In the genomic region with DNA sequence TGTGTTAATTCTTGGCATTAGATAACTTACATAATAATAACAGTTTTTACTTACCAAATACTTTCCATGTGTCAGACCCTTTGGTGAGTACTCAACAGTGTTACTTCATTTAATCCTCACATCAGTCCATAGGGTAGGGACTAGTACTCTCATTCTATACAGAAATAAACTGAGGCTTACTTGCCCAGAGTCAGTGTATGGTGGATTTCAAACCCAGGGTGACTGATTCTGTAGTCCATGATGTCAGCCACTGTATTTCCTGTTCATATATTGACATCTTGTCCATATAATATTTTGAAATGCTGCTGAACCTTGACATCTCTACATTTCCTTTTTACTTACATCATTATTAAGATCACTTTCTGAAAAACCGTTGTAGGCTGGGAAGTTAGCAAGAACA, we compare ENCODE assay signal across 24 cellular contexts. TPM values are rescaled to one million over a fixed set of nuclear protein-coding genes. Genes with fewer than 3 reads are reported as not detected.
A peak's percentile ranks its signal among the peaks of the same experiment; 100 is the strongest.
DNase-seq lines count a peak whose midpoint lies in the region; ATAC-seq, FAIRE-seq and TF ChIP-seq lines count a peak whose summit lies in the region.
"Had no signal": no experiment of that assay in that cellular context is flagged by ENCODE, and none has a peak within 500 bp of the region (broad histone marks: within the 10 kb centered on the region; RNA-seq: fewer than 3 reads in every experiment).

No MANE protein-coding gene starts in this region.

- H3K4me3 ChIP-seq in CD8-positive, alpha-beta T cell (ENCODE audit: low read depth, low read length) = no peak overlapping the region
- H3K4me3 ChIP-seq in Panc1 (ENCODE audit: low read depth in 2 of 2, low read length in 2 of 2) (no peak overlapping the region), GM12878 (no peak overlapping the region)
- H3K4me3 ChIP-seq: A549, GM23248 had no signal

- intact Hi-C loops in CD8-positive, alpha-beta T cell (cut with DNase I, micrococcal nuclease) = no loop called here
- intact Hi-C loops in Panc1 (cut with micrococcal nuclease; ENCODE audit: unreplicated experiment) = no loop called here
- intact Hi-C loops in GM12878 (cut with micrococcal nuclease; ENCODE audit: unreplicated experiment) = no loop called here
- intact Hi-C loops in left colon (cut with DNase I, micrococcal nuclease) = no loop called here

- H3K9me3 ChIP-seq in CD8-positive, alpha-beta T cell (ENCODE audit: low read length) = no peaks in the 10 kb centered on the region
- H3K9me3 ChIP-seq in Panc1 (ENCODE audit: control insufficient read depth, insufficient read depth, low read depth, low read length) (no peaks in the 10 kb centered on the region), GM12878 (replicated peaks; ENCODE audit: control insufficient read depth, insufficient read depth, low read length) (no peaks in the 10 kb centered on the region)
- H3K9me3 ChIP-seq: A549, BE2C had no signal

- SMC1A ChIA-PET in GM12878 (lab: Charles Lee; ENCODE audit: uncharacterized antibody, unreplicated experiment) = no interaction called here

- 43% methylated on average over 1 of the region's 1 CpG for WGBS in GM12878 (ENCODE audit: insufficient coverage, insufficient replicate concordance, low lambda C conversion rate, missing lambda C conversion rate)

- peak in 1 of 2 donors; percentile 47 for ATAC-seq in activated T-cell treated with anti-CD3 and anti-CD28 coated beads, Interleukin-2, amount 50 U/mL, for 72 hours (replicated peaks in 1 of 2)
- no peak for ATAC-seq in CD8-positive, alpha-beta T cell
- ATAC-seq in Panc1 (no peak), GM12878 (no peak), left colon (no peak)
- ATAC-seq: A549 had no signal

- no peaks in the 10 kb centered on the region for H3K27me3 ChIP-seq in CD8-positive, alpha-beta T cell (ENCODE audit: insufficient read depth, low read length)
- H3K27me3 ChIP-seq in Panc1 (ENCODE audit: control insufficient read depth, insufficient read depth, low read length) (no peaks in the 10 kb centered on the region), GM12878 (replicated peaks in 1 of 2; ENCODE audit: control insufficient read depth in 2 of 2, insufficient read depth in 2 of 2, low read length in 1 of 2) (no peaks in the 10 kb centered on the region)
- H3K27me3 ChIP-seq: BE2C had no signal

- peak overlapping the region; percentile 94 for H3K27ac Mint-ChIP-seq in activated T-cell treated with anti-CD3 and anti-CD28 coated beads, Interleukin-2, amount 50 U/mL, for 72 hours
- peak overlapping the region; percentile 55 for H3K27ac Mint-ChIP-seq in CD8-positive, alpha-beta T cell
- H3K27ac Mint-ChIP-seq: H9, HFFc6 had no signal

- H3K4me2 ChIP-seq in GM12878 (ENCODE audit: control insufficient read depth, insufficient read depth) = no peak overlapping the region
- H3K4me2 ChIP-seq: A549, KMS-11 had no signal

- no peak overlapping the region for H3K27ac ChIP-seq in CD8-positive, alpha-beta T cell (ENCODE audit: low read depth, low read length)
- no peak overlapping the region for H3K27ac ChIP-seq in Panc1 (ENCODE audit: low read length)
- H3K27ac ChIP-seq in GM12878 (ENCODE audit: control insufficient read depth, insufficient read depth) = no peak overlapping the region
- H3K27ac ChIP-seq: A549, GM23248, HL-60, KMS-11 had no signal

- H3K27me3 Mint-ChIP-seq in activated T-cell treated with anti-CD3 and anti-CD28 coated beads, Interleukin-2, amount 50 U/mL, for 72 hours (ENCODE audit: low read depth) = no peaks in the 10 kb centered on the region
- no peaks in the 10 kb centered on the region for H3K27me3 Mint-ChIP-seq in CD8-positive, alpha-beta T cell (ENCODE audit: low read depth)

- no peak for TF ChIP-seq POLR2A in GM12878 (IDR thresholded peaks at IDR 0.05; ENCODE audit: low read depth, low read length)

- peaks cover 2 to 30% of the 10 kb centered on the region in 2 donors for H3K36me3 Mint-ChIP-seq in activated T-cell treated with anti-CD3 and anti-CD28 coated beads, Interleukin-2, amount 50 U/mL, for 72 hours (ENCODE audit: insufficient read depth in 2 of 2)
- peaks cover 62% of the 10 kb centered on the region for H3K36me3 Mint-ChIP-seq in CD8-positive, alpha-beta T cell

- peak overlapping the region in 1 of 2 donors; percentile 6 for H3K4me3 Mint-ChIP-seq in activated T-cell treated with anti-CD3 and anti-CD28 coated beads, Interleukin-2, amount 50 U/mL, for 72 hours
- no peak overlapping the region for H3K4me3 Mint-ChIP-seq in CD8-positive, alpha-beta T cell
- H3K4me3 Mint-ChIP-seq: H9, HFFc6 had no signal

- BruUV-seq in Panc1 (replicated peaks; lab: Mats Ljungman, UMichigan) (TSS peak; percentile 50), GM12878 (replicated peaks; lab: Mats Ljungman, UMichigan) (TSS peak; percentile 19)

- peaks cover 15% of the 10 kb centered on the region for H3K79me2 ChIP-seq in GM12878 (ENCODE audit: control insufficient read depth, insufficient read depth, low read length)

- in situ Hi-C loops in Panc1 (cut with HindIII; ENCODE audit: low pct_unique_long_range_greater_than_20kb, low sequenced_read_pairs) = no loop called here
- in situ Hi-C loops in GM12878 (cut with MboI) = no loop called here

- DNase-seq in activated T-cell treated with anti-CD3 and anti-CD28 coated beads, Interleukin-2, amount 50 U/mL, for 72 hours = no peak
- DNase-seq in activated T-cell treated with anti-CD3 and anti-CD28 coated beads, Interleukin-2, amount 50 U/mL, for 48 hours = no peak
- no peak for DNase-seq in CD8-positive, alpha-beta T cell
- no peak for DNase-seq in Panc1 (ENCODE audit: low read depth, low spot score)
- DNase-seq in GM12878 (ENCODE audit: low read depth, low spot score) = no peak
- DNase-seq in NCI-H524 treated with DMSO at 0.1 percent for 48 hours (lab: John Stamatoyannopoulos, UW) = no peak
- no peak for DNase-seq in foreskin melanocyte
- no peak for DNase-seq in left colon
- DNase-seq: BE2C, COR-L47, DMS 273 treated with DMSO at 0.1 percent for 48 hours, DMS79 treated with DMSO at 0.1 percent for 48 hours, GM23248, H9, HFFc6, NCI-H1092 treated with DMSO at 0.1 percent for 48 hours, NCI-H1436 treated with DMSO at 0.1 percent for 48 hours, NCI-H1930, NCI-H510A, NCI-H748 treated with DMSO at 0.1 percent for 48 hours had no signal

- no peak overlapping the region for H3K9ac ChIP-seq in GM12878 (ENCODE audit: control insufficient read depth, insufficient read depth, low read length)
- H3K9ac ChIP-seq: GM23248, KMS-11 had no signal

- no peak for FAIRE-seq in GM12878 (lab: Jason Lieb, UNC)
- FAIRE-seq: A549 had no signal

- no peak for TF ChIP-seq CTCF in CD8-positive, alpha-beta T cell (IDR thresholded peaks at IDR 0.05)
- no peak for TF ChIP-seq CTCF in Panc1 (IDR thresholded peaks at IDR 0.05)
- TF ChIP-seq CTCF in GM12878 (IDR thresholded peaks at IDR 0.05 in 2 of 3, conservative IDR thresholded peaks at IDR 0.05 in 1 of 3; ENCODE audit: control insufficient read depth in 2 of 3, extremely low read depth in 1 of 3, insufficient read depth in 1 of 3, low read depth in 3 of 3, low read length in 3 of 3) = no peak

- RAD21 ChIA-PET in GM12878 (lab: Charles Lee; ENCODE audit: unreplicated experiment) = no interaction called here

- no peak for TF ChIP-seq EP300 in GM12878 (IDR thresholded peaks at IDR 0.05; ENCODE audit: borderline replicate concordance in 1 of 2, control insufficient read depth in 1 of 2, low read depth in 2 of 2, low read length in 2 of 2)

- H3K9me3 Mint-ChIP-seq in activated T-cell treated with anti-CD3 and anti-CD28 coated beads, Interleukin-2, amount 50 U/mL, for 72 hours = no peaks in the 10 kb centered on the region
- H3K9me3 Mint-ChIP-seq in CD8-positive, alpha-beta T cell = no peaks in the 10 kb centered on the region
- H3K9me3 Mint-ChIP-seq: H9, HFFc6 had no signal

- peaks cover 35% of the 10 kb centered on the region for H3K36me3 ChIP-seq in CD8-positive, alpha-beta T cell (ENCODE audit: insufficient read depth, low read length)
- peaks cover 17% of the 10 kb centered on the region; the same call in 1 of the 2 replicates for H3K36me3 ChIP-seq in Panc1 (ENCODE audit: control insufficient read depth, insufficient read depth, low read length)
- H3K36me3 ChIP-seq in GM12878 (ENCODE audit: control insufficient read depth in 2 of 2, insufficient read depth in 2 of 2, low read length in 1 of 2) = peaks cover 1 to 23% of the 10 kb centered on the region in 2 experiments; a peak in 3 of 4 replicates

- POLR2A ChIA-PET in CD8-positive, alpha-beta T cell (lab: Charles Lee) = no interaction called here
- POLR2A ChIA-PET in Panc1 (lab: Charles Lee) = no interaction called here
- POLR2A ChIA-PET in GM12878 (lab: Charles Lee) = no interaction called here

- CTCF ChIA-PET in CD8-positive, alpha-beta T cell (lab: Charles Lee) = no interaction called here
- CTCF ChIA-PET in Panc1 (lab: Charles Lee) = no interaction called here
- CTCF ChIA-PET in GM12878 (lab: Yijun Ruan, JAX) = no interaction called here

- H3K4me1 Mint-ChIP-seq in activated T-cell treated with anti-CD3 and anti-CD28 coated beads, Interleukin-2, amount 50 U/mL, for 72 hours (ENCODE audit: low read depth) = peaks cover 49% of the 10 kb centered on the region
- peaks cover 39% of the 10 kb centered on the region for H3K4me1 Mint-ChIP-seq in CD8-positive, alpha-beta T cell (ENCODE audit: low read depth)

- peaks cover 13% of the 10 kb centered on the region for H3K4me1 ChIP-seq in CD8-positive, alpha-beta T cell (ENCODE audit: insufficient read depth, low read length)
- no peaks in the 10 kb centered on the region for H3K4me1 ChIP-seq in Panc1 (ENCODE audit: control insufficient read depth, insufficient read depth, low read length)
- H3K4me1 ChIP-seq in GM12878 (ENCODE audit: control insufficient read depth, insufficient read depth, low read length) = no peaks in the 10 kb centered on the region
- H3K4me1 ChIP-seq: BE2C had no signal

- TF ChIP-seq RAD21 in GM12878 (IDR thresholded peaks at IDR 0.05; ENCODE audit: insufficient read depth, low read depth, low read length) = no peak

- no peak overlapping the region for H2AFZ ChIP-seq in GM12878 (ENCODE audit: control insufficient read depth, low read depth, low read length)
- H2AFZ ChIP-seq: GM23248 had no signal

- no peaks in the 10 kb centered on the region for H4K20me1 ChIP-seq in GM12878 (ENCODE audit: control insufficient read depth, insufficient read depth)

RNA-seq across cellular contexts. Expression of a gene that starts 2.5 kb away (rescaled TPM):
- under 1 TPM; 0.37 to 0.62 TPM for total RNA-seq in activated T-cell treated with anti-CD3 and anti-CD28 coated beads, Interleukin-2, amount 50 U/mL, for 72 hours
- not detected for total RNA-seq in CD8-positive, alpha-beta T cell
- total RNA-seq in Panc1 (2021; ENCODE audit: unreplicated experiment) = not detected
- polyA plus RNA-seq in Panc1 (2012; ENCODE audit: insufficient read length) = not detected
- not detected in 2 replicates for total RNA-seq in GM12878 (2013; cell fraction: nucleolus; rRNA removed)
- total RNA-seq in GM12878 (2014; rRNA removed) = 0.38 TPM in 1 of 2 replicates, not detected in the other
- 0.09 TPM in 1 of 2 replicates, not detected in the other for total RNA-seq in GM12878 (2014; rRNA removed; fragmentation: Illumina TruSeq; extraction: Trizol)
- 0.19 TPM in 1 of 2 replicates, not detected in the other for total RNA-seq in GM12878 (2021)
- polyA plus RNA-seq in GM12878 (2011; ENCODE audit: low read depth) = not detected
- 0.07 and 0.08 TPM in 2 replicates for polyA plus RNA-seq in GM12878 (2011; rRNA removed)
- 0.03 and 0.08 TPM in 2 replicates for polyA plus RNA-seq in GM12878 (2011; cell fraction: cytosol; rRNA removed)
- 0.13 TPM in 2 replicates for polyA plus RNA-seq in GM12878 (2011; cell fraction: nucleus; rRNA removed)
- not detected in 2 replicates for polyA plus RNA-seq in GM12878 (2012)
- 0.07 TPM in 1 of 2 replicates, not detected in the other for polyA plus RNA-seq in GM12878 (2014; fragmentation: Illumina TruSeq; extraction: Trizol)
- polyA plus RNA-seq in GM12878 (2014; fragmentation: Nextera tagmentation; extraction: Ambion mirVana) = under 1 TPM; 0.09 to 0.16 TPM
- polyA plus RNA-seq in GM12878 (2014; rRNA removed) = 0.06 and 0.16 TPM in 2 replicates
- under 1 TPM; 0.09 to 0.25 TPM for polyA plus RNA-seq in GM12878 (2016; fragmentation: Nextera tagmentation; extraction: Ambion mirVana)
- not detected in 2 replicates for polyA minus RNA-seq in GM12878 (2011; rRNA and poly(A)+ RNA removed)
- polyA minus RNA-seq in GM12878 (2011; cell fraction: cytosol; rRNA and poly(A)+ RNA removed) = not detected in 2 replicates
- polyA minus RNA-seq in GM12878 (2011; cell fraction: nucleus; rRNA and poly(A)+ RNA removed) = not detected in 2 replicates
- total RNA-seq in left colon = not detected
- total RNA-seq: GM23248, H9, HFFc6, HT-29 had no signal
- polyA plus RNA-seq: GM23248 had no signal

RNA-seq across cellular contexts. Expression of a gene that starts 7.3 kb away (rescaled TPM):
- total RNA-seq in activated T-cell treated with anti-CD3 and anti-CD28 coated beads, Interleukin-2, amount 50 U/mL, for 72 hours = 10 to 100 TPM; 58.5 to 60.5 TPM
- total RNA-seq in CD8-positive, alpha-beta T cell = 10 to 100 TPM; 17.5 to 18.8 TPM
- total RNA-seq in Panc1 (2021; ENCODE audit: unreplicated experiment) (98.4 TPM), GM12878 (2014; rRNA removed) (98.6 and 104 TPM in 2 replicates), GM12878 (2014; rRNA removed; fragmentation: Illumina TruSeq; extraction: Trizol) (81.9 and 82.3 TPM in 2 replicates), GM12878 (2021) (68.5 and 69.3 TPM in 2 replicates), left colon (10 to 100 TPM; 66.9 to 72.5 TPM)
- polyA plus RNA-seq in Panc1 (2012; ENCODE audit: insufficient read length) = 97.1 TPM
- 7.2 and 7.7 TPM in 2 replicates for total RNA-seq in GM12878 (2013; cell fraction: nucleolus; rRNA removed)
- 27.6 TPM for polyA plus RNA-seq in GM12878 (2011; ENCODE audit: low read depth)
- polyA plus RNA-seq in GM12878 (2011; rRNA removed) (108 and 128 TPM in 2 replicates), GM12878 (2014; fragmentation: Illumina TruSeq; extraction: Trizol) (78.8 and 80.0 TPM in 2 replicates), GM12878 (2014; fragmentation: Nextera tagmentation; extraction: Ambion mirVana) (100 to 1,000 TPM; 148 to 203 TPM), GM12878 (2014; rRNA removed) (106 and 124 TPM in 2 replicates), GM12878 (2016; fragmentation: Nextera tagmentation; extraction: Ambion mirVana) (100 to 1,000 TPM; 174 to 177 TPM)
- 71.8 and 90.7 TPM in 2 replicates for polyA plus RNA-seq in GM12878 (2011; cell fraction: cytosol; rRNA removed)
- 56.8 and 59.3 TPM in 2 replicates for polyA plus RNA-seq in GM12878 (2011; cell fraction: nucleus; rRNA removed)
- polyA plus RNA-seq in GM12878 (2012) = 46.6 and 58.0 TPM in 2 replicates
- polyA minus RNA-seq in GM12878 (2011; rRNA and poly(A)+ RNA removed) = 33.0 and 37.8 TPM in 2 replicates
- polyA minus RNA-seq in GM12878 (2011; cell fraction: cytosol; rRNA and poly(A)+ RNA removed) = 12.4 and 18.0 TPM in 2 replicates
- polyA minus RNA-seq in GM12878 (2011; cell fraction: nucleus; rRNA and poly(A)+ RNA removed) = 11.7 and 14.4 TPM in 2 replicates

RNA-seq across cellular contexts. Expression of a gene that starts 8.2 kb away (rescaled TPM):
- total RNA-seq in activated T-cell treated with anti-CD3 and anti-CD28 coated beads, Interleukin-2, amount 50 U/mL, for 72 hours = 100 to 1,000 TPM; 267 to 291 TPM
- total RNA-seq in CD8-positive, alpha-beta T cell = 100 to 1,000 TPM; 221 to 222 TPM
- total RNA-seq in Panc1 (2021; ENCODE audit: unreplicated experiment) = 340 TPM
- polyA plus RNA-seq in Panc1 (2012; ENCODE audit: insufficient read length) = 402 TPM
- total RNA-seq in GM12878 (2013; cell fraction: nucleolus; rRNA removed) = 171 and 186 TPM in 2 replicates
- 347 and 350 TPM in 2 replicates for total RNA-seq in GM12878 (2014; rRNA removed)
- total RNA-seq in GM12878 (2014; rRNA removed; fragmentation: Illumina TruSeq; extraction: Trizol) = 329 and 350 TPM in 2 replicates
- 306 and 317 TPM in 2 replicates for total RNA-seq in GM12878 (2021)
- 136 TPM for polyA plus RNA-seq in GM12878 (2011; ENCODE audit: low read depth)
- 133 and 194 TPM in 2 replicates for polyA plus RNA-seq in GM12878 (2011; rRNA removed)
- polyA plus RNA-seq in GM12878 (2011; cell fraction: cytosol; rRNA removed) = 104 and 110 TPM in 2 replicates
- polyA plus RNA-seq in GM12878 (2011; cell fraction: nucleus; rRNA removed) = 182 and 230 TPM in 2 replicates
- 168 and 174 TPM in 2 replicates for polyA plus RNA-seq in GM12878 (2012)
- 294 and 401 TPM in 2 replicates for polyA plus RNA-seq in GM12878 (2014; fragmentation: Illumina TruSeq; extraction: Trizol)
- polyA plus RNA-seq in GM12878 (2014; fragmentation: Nextera tagmentation; extraction: Ambion mirVana) = 100 to 1,000 TPM; 201 to 241 TPM
- polyA plus RNA-seq in GM12878 (2014; rRNA removed) = 170 and 172 TPM in 2 replicates
- polyA plus RNA-seq in GM12878 (2016; fragmentation: Nextera tagmentation; extraction: Ambion mirVana) = 100 to 1,000 TPM; 452 to 457 TPM
- 148 and 226 TPM in 2 replicates for polyA minus RNA-seq in GM12878 (2011; rRNA and poly(A)+ RNA removed)
- 166 and 180 TPM in 2 replicates for polyA minus RNA-seq in GM12878 (2011; cell fraction: cytosol; rRNA and poly(A)+ RNA removed)
- 125 and 214 TPM in 2 replicates for polyA minus RNA-seq in GM12878 (2011; cell fraction: nucleus; rRNA and poly(A)+ RNA removed)
- total RNA-seq in left colon = 100 to 1,000 TPM; 165 to 172 TPM

RNA-seq across cellular contexts. Expression of a gene that starts 35.7 kb away (rescaled TPM):
- 10 to 100 TPM; 44.3 to 53.1 TPM for total RNA-seq in activated T-cell treated with anti-CD3 and anti-CD28 coated beads, Interleukin-2, amount 50 U/mL, for 72 hours
- 10 to 100 TPM; 23.3 to 24.1 TPM for total RNA-seq in CD8-positive, alpha-beta T cell
- total RNA-seq in Panc1 (2021; ENCODE audit: unreplicated experiment) (112 TPM), GM12878 (2014; rRNA removed) (87.9 and 93.3 TPM in 2 replicates), GM12878 (2014; rRNA removed; fragmentation: Illumina TruSeq; extraction: Trizol) (116 and 119 TPM in 2 replicates), GM12878 (2021) (128 and 139 TPM in 2 replicates), left colon (100 to 1,000 TPM in 1 of 2 donors, 10 to 100 TPM in 1; 72.8 to 114 TPM)
- 45.6 TPM for polyA plus RNA-seq in Panc1 (2012; ENCODE audit: insufficient read length)
- 37.0 and 39.7 TPM in 2 replicates for total RNA-seq in GM12878 (2013; cell fraction: nucleolus; rRNA removed)
- 47.7 TPM for polyA plus RNA-seq in GM12878 (2011; ENCODE audit: low read depth)
- polyA plus RNA-seq in GM12878 (2011; rRNA removed) (227 and 257 TPM in 2 replicates), GM12878 (2014; fragmentation: Illumina TruSeq; extraction: Trizol) (98.9 and 134 TPM in 2 replicates), GM12878 (2014; fragmentation: Nextera tagmentation; extraction: Ambion mirVana) (100 to 1,000 TPM; 249 to 257 TPM), GM12878 (2014; rRNA removed) (93.4 and 105 TPM in 2 replicates), GM12878 (2016; fragmentation: Nextera tagmentation; extraction: Ambion mirVana) (100 to 1,000 TPM; 137 to 150 TPM)
- 105 and 107 TPM in 2 replicates for polyA plus RNA-seq in GM12878 (2011; cell fraction: cytosol; rRNA removed)
- 68.8 and 81.2 TPM in 2 replicates for polyA plus RNA-seq in GM12878 (2011; cell fraction: nucleus; rRNA removed)
- polyA plus RNA-seq in GM12878 (2012) = 55.3 and 81.1 TPM in 2 replicates
- 113 and 140 TPM in 2 replicates for polyA minus RNA-seq in GM12878 (2011; rRNA and poly(A)+ RNA removed)
- 29.1 and 45.0 TPM in 2 replicates for polyA minus RNA-seq in GM12878 (2011; cell fraction: cytosol; rRNA and poly(A)+ RNA removed)
- polyA minus RNA-seq in GM12878 (2011; cell fraction: nucleus; rRNA and poly(A)+ RNA removed) = 39.4 and 46.5 TPM in 2 replicates
